ENCODE assay signal across 8 cellular contexts in genomic region chr2:43995733-43996533, GRCh38. TPM values are rescaled to one million over a fixed set of nuclear protein-coding genes. Genes with fewer than 3 reads are reported as not detected.
DNase-seq lines count a peak whose midpoint lies in the region; ATAC-seq and TF ChIP-seq lines count a peak whose summit lies in the region.

Gene LRPPRC (minus strand): TSS chr2:43995989. CDS start chr2:43995947, 42 bp downstream.

- H3K4me3 ChIP-seq in left lung, result peak within 1 kb of the TSS; percentile 99 to 100

- peaks cover 0 to 13% of the 10 kb centered on the region in 2 donors for H3K36me3 ChIP-seq in left lung

- peak; percentile 99 for DNase-seq in NCI-H82 (lab: John Stamatoyannopoulos, UW)
- DNase-seq in activated CD4-positive, alpha-beta T cell treated with anti-CD3 and anti-CD28 coated beads, Interleukin-2, amount 50 U/mL, for 48 hours, result peak; percentile 88 to 92
- DNase-seq in dermis blood vessel endothelial cell, result peak; percentile 97
- peak; percentile 93 to 94 for DNase-seq in left lung
- peak; percentile 83 for DNase-seq in stimulated activated CD4-positive, alpha-beta T cell treated with anti-CD3 and anti-CD28 coated beads, Interleukin-2, amount 100 ng/mL, for 48 hours

- H3K9me3 ChIP-seq in left lung, result no peaks in the 10 kb centered on the region

- H3K27me3 ChIP-seq in left lung, result no peaks in the 10 kb centered on the region

- TF ChIP-seq CTCF in C4-2B (conservative IDR thresholded peaks at IDR 0.05), result no peak
- no peak for TF ChIP-seq CTCF in left lung (IDR thresholded peaks at IDR 0.05)

- ATAC-seq in GM19395 (IDR thresholded peaks at IDR 0.05; ENCODE audit: unreplicated experiment) (peak; percentile 90), HG03565 (IDR thresholded peaks at IDR 0.05; ENCODE audit: unreplicated experiment) (peak; percentile 87), left lung (peak; percentile 99)

- intact Hi-C loops in left lung (cut with DNase I), result no loop called here

- H3K27ac ChIP-seq in C4-2B (peak within 1 kb of the TSS; percentile 98), left lung (peak within 1 kb of the TSS; percentile 72 to 87)

- H3K4me1 ChIP-seq in left lung, result peaks cover 9 to 37% of the 10 kb centered on the region in 2 donors

RNA-seq across cellular contexts. Expression of gene LRPPRC, which starts in this region (rescaled TPM):
- 58.0 and 108 TPM in 2 replicates for total RNA-seq in dermis blood vessel endothelial cell
- total RNA-seq in left lung, result 10 to 100 TPM; 63.1 to 80.1 TPM

Comparison
In these comparisons a context has a peak if more than half of its experiments do, and no peak if none do; other contexts are left out.
1. Peak in every context shown above with its lines: DNase-seq, ATAC-seq, H3K4me3 ChIP-seq and H3K27ac ChIP-seq.